ENCODE assay signal across 8 cellular contexts in genomic region chr6:144095134-144096002, GRCh38. TPM values are rescaled to one million over a fixed set of nuclear protein-coding genes. Genes with fewer than 3 reads are reported as not detected.
DNase-seq lines count a peak whose midpoint lies in the region; ATAC-seq and TF ChIP-seq lines count a peak whose summit lies in the region.

Gene SF3B5, minus strand, starts transcription at chr6:144095573. Its CDS starts 76 bp downstream, at chr6:144095497.

- POLR2A ChIA-PET in RWPE1 (lab: Yijun Ruan, JAX; ENCODE audit: low non-redundant PET): interaction anchor here (0.6 to 0.8 kb wide), 2 partner anchors 32 to 250 kb away, joined by 3 read pairs; no protein-coding TSS in a partner anchor

- peak within 1 kb of the TSS; percentile 96 for H3K27ac Mint-ChIP-seq in activated T-helper 17 cell treated with anti-CD3 and anti-CD28 coated beads, Interleukin-2, amount 50 U/mL, for 72 hours
- H3K27ac Mint-ChIP-seq in naive B cell: peak within 1 kb of the TSS; percentile 96 to 100 (median 99)
- H3K27ac Mint-ChIP-seq in stimulated activated memory B cell treated with anti-CD40 and anti-IgM and Interleukin-4, amounts not matched to agents 10 μg/mL and 1 μg/mL and 100 μg/mL, for 72 hours: peak within 1 kb of the TSS; percentile 95

- DNase-seq in Daoy (ENCODE audit: low read depth): peak; percentile 100
- peak; percentile 89 for DNase-seq in GOT3 (lab: John Stamatoyannopoulos, UW)
- peak; percentile 100 for DNase-seq in LNCaP clone FGC (ENCODE audit: low read depth)
- DNase-seq in RWPE1 (ENCODE audit: low spot score): peak; percentile 98
- DNase-seq in fibroblast of gingiva (ENCODE audit: low read depth): peak; percentile 100
- peak; percentile 96 for DNase-seq in naive B cell

- TF ChIP-seq CTCF in LNCaP clone FGC (IDR thresholded peaks at IDR 0.05; ENCODE audit: control insufficient read depth, extremely low read depth, insufficient read depth) (no peak), RWPE1 (conservative IDR thresholded peaks at IDR 0.05; ENCODE audit: low read depth) (no peak)

- peak within 1 kb of the TSS; percentile 91 for H3K4me3 ChIP-seq in LNCaP clone FGC (ENCODE audit: low read depth, low read length)

- H3K27me3 Mint-ChIP-seq in activated T-helper 17 cell treated with anti-CD3 and anti-CD28 coated beads, Interleukin-2, amount 50 U/mL, for 72 hours: no peaks in the 10 kb centered on the region
- no peaks in the 10 kb centered on the region for H3K27me3 Mint-ChIP-seq in naive B cell
- no peaks in the 10 kb centered on the region for H3K27me3 Mint-ChIP-seq in stimulated activated memory B cell treated with anti-CD40 and anti-IgM and Interleukin-4, amounts not matched to agents 10 μg/mL and 1 μg/mL and 100 μg/mL, for 72 hours

- peaks cover 14% of the 10 kb centered on the region for H3K4me1 Mint-ChIP-seq in activated T-helper 17 cell treated with anti-CD3 and anti-CD28 coated beads, Interleukin-2, amount 50 U/mL, for 72 hours
- peaks cover 18 to 37% (median 27%) of the 10 kb centered on the region in 3 donors for H3K4me1 Mint-ChIP-seq in naive B cell
- peaks cover 23% of the 10 kb centered on the region for H3K4me1 Mint-ChIP-seq in stimulated activated memory B cell treated with anti-CD40 and anti-IgM and Interleukin-4, amounts not matched to agents 10 μg/mL and 1 μg/mL and 100 μg/mL, for 72 hours

- peak; percentile 99 for ATAC-seq in activated T-helper 17 cell treated with anti-CD3 and anti-CD28 coated beads, Interleukin-2, amount 50 U/mL, for 72 hours (replicated peaks)
- peak; percentile 95 to 97 for ATAC-seq in naive B cell (ENCODE audit: low read depth in 2 of 2)
- peak; percentile 99 for ATAC-seq in stimulated activated memory B cell treated with anti-CD40 and anti-IgM and Interleukin-4, amounts not matched to agents 10 μg/mL and 1 μg/mL and 100 μg/mL, for 72 hours

- no peaks in the 10 kb centered on the region for H3K9me3 Mint-ChIP-seq in activated T-helper 17 cell treated with anti-CD3 and anti-CD28 coated beads, Interleukin-2, amount 50 U/mL, for 72 hours
- H3K9me3 Mint-ChIP-seq in naive B cell: no peaks in the 10 kb centered on the region
- no peaks in the 10 kb centered on the region for H3K9me3 Mint-ChIP-seq in stimulated activated memory B cell treated with anti-CD40 and anti-IgM and Interleukin-4, amounts not matched to agents 10 μg/mL and 1 μg/mL and 100 μg/mL, for 72 hours

- peak within 1 kb of the TSS; percentile 86 for H3K4me3 Mint-ChIP-seq in activated T-helper 17 cell treated with anti-CD3 and anti-CD28 coated beads, Interleukin-2, amount 50 U/mL, for 72 hours
- H3K4me3 Mint-ChIP-seq in naive B cell: peak within 1 kb of the TSS; percentile 91 to 100 (median 99)
- peak within 1 kb of the TSS; percentile 96 for H3K4me3 Mint-ChIP-seq in stimulated activated memory B cell treated with anti-CD40 and anti-IgM and Interleukin-4, amounts not matched to agents 10 μg/mL and 1 μg/mL and 100 μg/mL, for 72 hours

- peak within 1 kb of the TSS; percentile 86 for H3K27ac ChIP-seq in RWPE1

- H3K36me3 Mint-ChIP-seq in activated T-helper 17 cell treated with anti-CD3 and anti-CD28 coated beads, Interleukin-2, amount 50 U/mL, for 72 hours (ENCODE audit: low read depth): peaks cover 31% of the 10 kb centered on the region
- H3K36me3 Mint-ChIP-seq in naive B cell: no peaks in the 10 kb centered on the region
- H3K36me3 Mint-ChIP-seq in stimulated activated memory B cell treated with anti-CD40 and anti-IgM and Interleukin-4, amounts not matched to agents 10 μg/mL and 1 μg/mL and 100 μg/mL, for 72 hours: peaks cover 8% of the 10 kb centered on the region

- CTCF ChIA-PET in RWPE1 (lab: Yijun Ruan, JAX): interaction anchor here (0.5 to 1.0 kb wide), 2 partner anchors 31 to 398 kb away, joined by 3 read pairs; no protein-coding TSS in a partner anchor

RNA-seq across cellular contexts. Expression of gene SF3B5, which starts in this region (rescaled TPM):
- total RNA-seq in Daoy (2014; rRNA removed; shearing (Covaris generic)): 200 TPM in 2 replicates
- total RNA-seq in activated T-helper 17 cell treated with anti-CD3 and anti-CD28 coated beads, Interleukin-2, amount 50 U/mL, for 72 hours: 100 to 1,000 TPM; 114 to 200 TPM
- polyA plus RNA-seq in naive B cell (ENCODE audit: low read depth in 6 of 6): 100 to 1,000 TPM; 314 to 420 (median 370) TPM

Comparison
In these comparisons a context has a peak if more than half of its experiments do, and no peak if none do; other contexts are left out.
1. Peak in every context shown above with its lines: DNase-seq, ATAC-seq, H3K4me3 ChIP-seq and H3K27ac ChIP-seq.